Comparison of ENCODE assay signal across 10 cellular contexts in genomic region chr14:94051115-94051514, GRCh38. TPM values are rescaled to one million over a fixed set of nuclear protein-coding genes. Genes with fewer than 3 reads are reported as not detected.
DNase-seq lines count a peak whose midpoint lies in the region; ATAC-seq and FAIRE-seq lines count a peak whose summit lies in the region.
"Had no signal": no experiment of that assay in that cellular context is flagged by ENCODE, and none has a peak within 500 bp of the region (broad histone marks: within the 10 kb centered on the region; RNA-seq: fewer than 3 reads in every experiment).

No MANE protein-coding gene starts in this region.

- no peak for ATAC-seq in stimulated activated naive CD8-positive, alpha-beta T cell treated with anti-CD3 and anti-CD28 coated beads, Interleukin-15, Interleukin-2, amounts not matched to agents 100 U/mL and 50 U/mL, for 24 hours
- no peak for ATAC-seq in GM18511 (IDR thresholded peaks at IDR 0.05; ENCODE audit: unreplicated experiment)

- no peak for FAIRE-seq in frontal cortex (lab: Jason Lieb, UNC)
- FAIRE-seq: pancreas had no signal

- peak; percentile 27 for DNase-seq in NCI-H82 (lab: John Stamatoyannopoulos, UW)
- DNase-seq in NCI-H82 treated with DMSO at 0.1 percent for 48 hours (lab: John Stamatoyannopoulos, UW; ENCODE audit: unreplicated experiment) = no peak
- DNase-seq in amniotic epithelial cell (ENCODE audit: low read depth) = peak; percentile 22
- DNase-seq in hippocampal formation (lab: John Stamatoyannopoulos, UW) = peak; percentile 62 to 72
- peak; percentile 3 for DNase-seq in stimulated activated naive CD8-positive, alpha-beta T cell treated with anti-CD3 and anti-CD28 coated beads, Interleukin-15, Interleukin-2, amounts not matched to agents 100 U/mL and 50 U/mL, for 24 hours
- DNase-seq in effector CD4-positive, alpha-beta T cell = no peak
- DNase-seq in frontal cortex (ENCODE audit: low spot score in 2 of 2) = no peak
- DNase-seq: CD4-positive, CD25-positive, alpha-beta regulatory T cell had no signal

RNA-seq across cellular contexts. Expression of gene OTUB2, which starts 25.0 kb away (rescaled TPM):
- 4.9 TPM for total RNA-seq in frontal cortex

RNA-seq across cellular contexts. Expression of gene DDX24, which starts 29.9 kb away (rescaled TPM):
- total RNA-seq in frontal cortex = 112 TPM

RNA-seq across cellular contexts. Expression of gene IFI27L1, which starts 30.0 kb away (rescaled TPM):
- 7.3 TPM for total RNA-seq in frontal cortex

RNA-seq across cellular contexts. Expression of gene CCDC197, which starts 54.0 kb away (rescaled TPM):
- total RNA-seq in frontal cortex = not detected
- total RNA-seq: CD4-positive, CD25-positive, alpha-beta regulatory T cell; pancreas had no signal

RNA-seq across cellular contexts. Expression of gene IFI27, which starts 59.4 kb away (rescaled TPM):
- 9.0 TPM for total RNA-seq in frontal cortex

Comparison
In these comparisons a context has a peak if more than half of its experiments do, and no peak if none do; other contexts are left out.
1. DNase-seq: peak in NCI-H82 (single experiment), amniotic epithelial cell (single experiment), hippocampal formation (2 of 2) and stimulated activated naive CD8-positive, alpha-beta T cell treated with anti-CD3 and anti-CD28 coated beads, Interleukin-15, Interleukin-2, amounts not matched to agents 100 U/mL and 50 U/mL, for 24 hours (single experiment); none in NCI-H82 treated with DMSO at 0.1 percent for 48 hours (single experiment), effector CD4-positive, alpha-beta T cell (single experiment) and frontal cortex (0 of 2).